8 cellular contexts compared by ENCODE assay signal in genomic region chr18:76524900-76525698, GRCh38. TPM values are rescaled to one million over a fixed set of nuclear protein-coding genes. Genes with fewer than 3 reads are reported as not detected.
A peak's percentile ranks its signal among the peaks of the same experiment; 100 is the strongest.
DNase-seq lines count a peak whose midpoint lies in the region; ATAC-seq and TF ChIP-seq lines count a peak whose summit lies in the region.

No MANE protein-coding gene starts in this region.

- H3K4me3 ChIP-seq in AG09309 (ENCODE audit: control insufficient read depth, low read depth, low read length) (peak overlapping the region; percentile 29), HUES6 (ENCODE audit: low read depth, low read length) (peak overlapping the region; percentile 57), SJSA1 (peak overlapping the region; percentile 22), osteoblast (ENCODE audit: insufficient read depth, low read length) (peak overlapping the region; percentile 63)

- TF ChIP-seq CTCF in AG09309 (IDR thresholded peaks at IDR 0.05; ENCODE audit: control insufficient read depth, insufficient read depth, low read depth, low read length, missing control alignments) (no peak), osteoblast (IDR thresholded peaks at IDR 0.05; ENCODE audit: extremely low read depth, low read depth, low read length) (no peak)

- H4K20me1 ChIP-seq in osteoblast (ENCODE audit: insufficient read depth, low read length), result no peaks in the 10 kb centered on the region

- H2AFZ ChIP-seq in osteoblast (ENCODE audit: low read length), result peak overlapping the region; percentile 85

- H3K27ac ChIP-seq in HUES6 (ENCODE audit: low read depth, low read length) (no peak overlapping the region), SJSA1 (no peak overlapping the region), osteoblast (ENCODE audit: low read depth, low read length) (no peak overlapping the region)

- DNase-seq in AG09309 (ENCODE audit: low read depth), result no peak
- peak in 1 of 2 experiments; percentile 34 for DNase-seq in SJSA1 (ENCODE audit: low read depth in 1 of 2, low spot score in 2 of 2)
- peak; percentile 67 for DNase-seq in fibroblast of the conjunctiva (ENCODE audit: low read depth)
- DNase-seq in osteoblast (ENCODE audit: insufficient read length, low spot score, missing footprints), result no peak

- ATAC-seq in HG02870 (IDR thresholded peaks at IDR 0.05; ENCODE audit: unreplicated experiment), result no peak
- ATAC-seq in GM18861 (IDR thresholded peaks at IDR 0.05; ENCODE audit: unreplicated experiment), result no peak
- ATAC-seq in HG02970 (IDR thresholded peaks at IDR 0.05; ENCODE audit: low FRiP score, unreplicated experiment), result no peak

- no peaks in the 10 kb centered on the region for H3K79me2 ChIP-seq in osteoblast (ENCODE audit: insufficient read depth, low read length)

- H3K4me1 ChIP-seq in HUES6 (ENCODE audit: control insufficient read depth, insufficient read depth, low read length), result peaks cover 47% of the 10 kb centered on the region
- peaks cover 11% of the 10 kb centered on the region; the same call in 1 of the 2 replicates for H3K4me1 ChIP-seq in SJSA1 (replicated peaks)
- H3K4me1 ChIP-seq in osteoblast (ENCODE audit: insufficient read depth, low read length), result peaks cover 7% of the 10 kb centered on the region

- H3K9ac ChIP-seq in HUES6 (ENCODE audit: low read length), result peak overlapping the region; percentile 42

- H3K4me2 ChIP-seq in osteoblast (ENCODE audit: insufficient read depth, low read length), result peak overlapping the region; percentile 90

- H3K27me3 ChIP-seq in HUES6 (ENCODE audit: control insufficient read depth, insufficient read depth, low read length) (no peaks in the 10 kb centered on the region), SJSA1 (replicated peaks) (peaks cover 42% of the 10 kb centered on the region), osteoblast (ENCODE audit: insufficient read depth, low read length) (peaks cover 57% of the 10 kb centered on the region)

- H3K36me3 ChIP-seq in HUES6 (ENCODE audit: control insufficient read depth, insufficient read depth, low read length) (no peaks in the 10 kb centered on the region), SJSA1 (no peaks in the 10 kb centered on the region), osteoblast (ENCODE audit: insufficient read depth, low read length) (no peaks in the 10 kb centered on the region)

- H3K9me3 ChIP-seq in HUES6 (ENCODE audit: control insufficient read depth, insufficient read depth, low read depth, low read length), result no peaks in the 10 kb centered on the region
- H3K9me3 ChIP-seq in SJSA1 (replicated peaks), result no peaks in the 10 kb centered on the region
- no peaks in the 10 kb centered on the region for H3K9me3 ChIP-seq in osteoblast (ENCODE audit: low read depth, low read length)

RNA-seq across cellular contexts. Expression of gene ZNF516, which starts 30.1 kb away (rescaled TPM):
- 9.0 and 17.4 TPM in 2 replicates for total RNA-seq in SJSA1 (2014; rRNA removed; shearing (Covaris generic))
- 16.3 and 17.7 TPM in 2 replicates for total RNA-seq in osteoblast
